ENCODE assay signal across 1 cellular context in genomic region chr1:145891143-145891542, GRCh38.
TF ChIP-seq lines count a peak whose summit lies in the region.

No MANE protein-coding gene starts in this region.

TF ChIP-seq in K562, 482 proteins besides CTCF, POLR2A, EP300 and RAD21:
- TF ChIP-seq SNIP1 (IDR thresholded peaks at IDR 0.05; ENCODE audit: low read depth) = no peak
